ENCODE assay signal across 24 cellular contexts in the genomic region with DNA sequence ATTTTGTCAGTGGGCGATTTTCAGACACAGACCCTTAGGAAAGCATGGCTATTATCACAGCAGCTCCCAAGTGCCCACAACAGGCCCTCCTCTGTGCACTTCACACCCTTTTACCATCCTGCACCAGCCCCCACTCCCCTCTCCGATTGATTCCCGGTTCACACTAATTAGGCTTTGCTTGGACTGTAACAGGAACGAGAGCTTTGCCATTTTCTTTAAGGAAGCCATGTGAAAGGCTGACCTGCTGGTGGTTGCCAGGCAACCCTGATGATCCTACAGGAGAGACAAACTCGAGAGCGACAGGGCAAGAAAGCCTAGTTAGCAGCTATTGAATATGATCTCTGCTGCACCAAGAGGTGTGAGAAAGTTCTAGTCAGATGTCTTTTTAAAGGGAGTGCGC. TPM values are rescaled to one million over a fixed set of nuclear protein-coding genes. Genes with fewer than 3 reads are reported as not detected.
DNase-seq lines count a peak whose midpoint lies in the region; ATAC-seq and TF ChIP-seq lines count a peak whose summit lies in the region.
"Had no signal": no experiment of that assay in that cellular context is flagged by ENCODE, and none has a peak within 500 bp of the region (broad histone marks: within the 10 kb centered on the region; RNA-seq: fewer than 3 reads in every experiment).

No MANE protein-coding gene starts in this region.

- H3K27ac ChIP-seq in GM23338 (ENCODE audit: low read depth) (no peak overlapping the region), left lung (no peak overlapping the region)
- H3K27ac ChIP-seq: prostate gland, upper lobe of right lung had no signal

- H3K79me2 ChIP-seq in GM23338 (replicated peaks; ENCODE audit: insufficient read depth) = no peaks in the 10 kb centered on the region

- H3K27ac Mint-ChIP-seq in GM23338 = no peak overlapping the region
- H3K27ac Mint-ChIP-seq: activated CD4-positive, alpha-beta T cell treated with anti-CD3 and anti-CD28 coated beads for 36 hours; activated naive CD4-positive, alpha-beta T cell treated with anti-CD3 and anti-CD28 coated beads, Interleukin-2, amount 10 ng/mL, durations not matched to agents 7 days and 5 days; activated T-cell treated with anti-CD3 and anti-CD28 coated beads, Interleukin-2, amount 50 U/mL, for 72 hours had no signal

- H3K36me3 Mint-ChIP-seq in GM23338 (ENCODE audit: low read depth) = no peaks in the 10 kb centered on the region
- H3K36me3 Mint-ChIP-seq: activated naive CD4-positive, alpha-beta T cell treated with anti-CD3 and anti-CD28 coated beads, Interleukin-2, amount 10 ng/mL, durations not matched to agents 7 days and 5 days; CD4-positive, alpha-beta memory T cell had no signal

- no peaks in the 10 kb centered on the region for H3K36me3 ChIP-seq in GM23338 (ENCODE audit: insufficient read depth)
- H3K36me3 ChIP-seq in left lung = no peaks in the 10 kb centered on the region
- H3K36me3 ChIP-seq: HAP-1, prostate gland, upper lobe of right lung had no signal

- no peak overlapping the region for H3K4me3 Mint-ChIP-seq in GM23338
- H3K4me3 Mint-ChIP-seq: activated CD4-positive, alpha-beta T cell treated with anti-CD3 and anti-CD28 coated beads for 36 hours; activated naive CD4-positive, alpha-beta T cell treated with anti-CD3 and anti-CD28 coated beads, Interleukin-2, amount 10 ng/mL, durations not matched to agents 7 days and 5 days; activated T-cell treated with anti-CD3 and anti-CD28 coated beads, Interleukin-2, amount 50 U/mL, for 72 hours; CD4-positive, alpha-beta memory T cell; naive thymus-derived CD8-positive, alpha-beta T cell; stimulated activated naive CD8-positive, alpha-beta T cell treated with anti-CD3 and anti-CD28 coated beads, Interleukin-15, amount 100 ng/mL, for 72 hours had no signal

- H3K4me3 ChIP-seq in GM23338 (no peak overlapping the region), left lung (no peak overlapping the region)
- H3K4me3 ChIP-seq: HAP-1, prostate gland, upper lobe of right lung had no signal

- no peaks in the 10 kb centered on the region for H3K9me2 ChIP-seq in GM23338 (ENCODE audit: insufficient read depth)

- no peaks in the 10 kb centered on the region for H3F3A ChIP-seq in GM23338 (replicated peaks; ENCODE audit: low read depth)

- DNase-seq in COLO668 (lab: John Stamatoyannopoulos, UW; ENCODE audit: unreplicated experiment) = peak; percentile 20
- DNase-seq in GM23338 (ENCODE audit: low spot score) = peak; percentile 12
- peak; percentile 10 for DNase-seq in NCI-H510A treated with DMSO at 0.1 percent for 48 hours (lab: John Stamatoyannopoulos, UW)
- peak; percentile 68 for DNase-seq in left kidney (ENCODE audit: low read depth, low spot score)
- DNase-seq in mesenteric fat pad (ENCODE audit: low spot score) = no peak
- DNase-seq in putamen (ENCODE audit: low spot score) = no peak
- no peak for DNase-seq in activated naive CD4-positive, alpha-beta T cell treated with anti-CD3 and anti-CD28 coated beads, Interleukin-2, amount 50 U/mL, for 16 hours
- no peak for DNase-seq in left lung
- DNase-seq: activated CD4-positive, alpha-beta T cell treated with anti-CD3 and anti-CD28 coated beads for 36 hours; activated naive CD4-positive, alpha-beta T cell treated with anti-CD3 and anti-CD28 coated beads, Interleukin-2, amount 10 ng/mL, durations not matched to agents 7 days and 5 days; activated T-cell treated with anti-CD3 and anti-CD28 coated beads, Interleukin-2, amount 50 U/mL, for 72 hours; aorta; CD4-positive, alpha-beta memory T cell; EL; hippocampal formation; KG1; kidney; MV-4-11; naive thymus-derived CD8-positive, alpha-beta T cell; stimulated activated CD4-positive, alpha-beta T cell treated with anti-CD3 and anti-CD28 coated beads, Interleukin-4, amount 100 ng/mL, for 1 hour; stimulated activated naive CD8-positive, alpha-beta T cell treated with anti-CD3 and anti-CD28 coated beads, Interleukin-15, amount 100 ng/mL, for 72 hours; upper lobe of right lung had no signal

- H3K4me2 ChIP-seq in GM23338 = no peak overlapping the region

- intact Hi-C loops in left lung (cut with DNase I) = no loop called here

- ATAC-seq in GM23338 = peak; percentile 26; the same call in 1 of the 3 replicates
- no peak for ATAC-seq in left lung
- ATAC-seq: activated CD4-positive, alpha-beta T cell treated with anti-CD3 and anti-CD28 coated beads for 36 hours; activated T-cell treated with anti-CD3 and anti-CD28 coated beads, Interleukin-2, amount 50 U/mL, for 72 hours; naive thymus-derived CD8-positive, alpha-beta T cell; stimulated activated naive CD8-positive, alpha-beta T cell treated with anti-CD3 and anti-CD28 coated beads, Interleukin-15, amount 100 ng/mL, for 72 hours; upper lobe of right lung had no signal

- H4K20me1 ChIP-seq in GM23338 (replicated peaks; ENCODE audit: insufficient read depth) = no peaks in the 10 kb centered on the region

- no peaks in the 10 kb centered on the region for H3K9me3 Mint-ChIP-seq in GM23338
- H3K9me3 Mint-ChIP-seq: activated naive CD4-positive, alpha-beta T cell treated with anti-CD3 and anti-CD28 coated beads, Interleukin-2, amount 10 ng/mL, durations not matched to agents 7 days and 5 days; activated T-cell treated with anti-CD3 and anti-CD28 coated beads, Interleukin-2, amount 50 U/mL, for 72 hours; naive thymus-derived CD8-positive, alpha-beta T cell; stimulated activated naive CD8-positive, alpha-beta T cell treated with anti-CD3 and anti-CD28 coated beads, Interleukin-15, amount 100 ng/mL, for 72 hours had no signal

- H3K27me3 Mint-ChIP-seq in GM23338 (ENCODE audit: insufficient read depth, low read depth, poor library complexity) = peaks cover 2% of the 10 kb centered on the region
- H3K27me3 Mint-ChIP-seq: stimulated activated naive CD8-positive, alpha-beta T cell treated with anti-CD3 and anti-CD28 coated beads, Interleukin-15, amount 100 ng/mL, for 72 hours had no signal

- H3K4me1 Mint-ChIP-seq in GM23338 = peaks cover 7% of the 10 kb centered on the region; the same call in 2 of the 3 replicates
- H3K4me1 Mint-ChIP-seq: activated CD4-positive, alpha-beta T cell treated with anti-CD3 and anti-CD28 coated beads for 36 hours; activated naive CD4-positive, alpha-beta T cell treated with anti-CD3 and anti-CD28 coated beads, Interleukin-2, amount 10 ng/mL, durations not matched to agents 7 days and 5 days; CD4-positive, alpha-beta memory T cell; stimulated activated naive CD8-positive, alpha-beta T cell treated with anti-CD3 and anti-CD28 coated beads, Interleukin-15, amount 100 ng/mL, for 72 hours had no signal

- H2AFZ ChIP-seq in GM23338 = peak overlapping the region; percentile 43

- no peak for TF ChIP-seq CTCF in GM23338 (conservative IDR thresholded peaks at IDR 0.05; ENCODE audit: low read depth in 2 of 2)
- no peak for TF ChIP-seq CTCF in left lung (IDR thresholded peaks at IDR 0.05)

- no peaks in the 10 kb centered on the region for H3K9me3 ChIP-seq in left lung
- H3K9me3 ChIP-seq: HAP-1, prostate gland, upper lobe of right lung had no signal

- no peaks in the 10 kb centered on the region for H3K4me1 ChIP-seq in GM23338 (ENCODE audit: insufficient read depth)
- no peaks in the 10 kb centered on the region for H3K4me1 ChIP-seq in left lung
- H3K4me1 ChIP-seq: HAP-1, prostate gland, upper lobe of right lung had no signal

- H3K27me3 ChIP-seq in GM23338 (ENCODE audit: insufficient read depth) (no peaks in the 10 kb centered on the region), left lung (no peaks in the 10 kb centered on the region)
- H3K27me3 ChIP-seq: upper lobe of right lung had no signal

TF ChIP-seq in GM23338, 12 proteins besides CTCF, POLR2A, EP300 and RAD21 (continues in another document):
- TF ChIP-seq, protein P1, sequence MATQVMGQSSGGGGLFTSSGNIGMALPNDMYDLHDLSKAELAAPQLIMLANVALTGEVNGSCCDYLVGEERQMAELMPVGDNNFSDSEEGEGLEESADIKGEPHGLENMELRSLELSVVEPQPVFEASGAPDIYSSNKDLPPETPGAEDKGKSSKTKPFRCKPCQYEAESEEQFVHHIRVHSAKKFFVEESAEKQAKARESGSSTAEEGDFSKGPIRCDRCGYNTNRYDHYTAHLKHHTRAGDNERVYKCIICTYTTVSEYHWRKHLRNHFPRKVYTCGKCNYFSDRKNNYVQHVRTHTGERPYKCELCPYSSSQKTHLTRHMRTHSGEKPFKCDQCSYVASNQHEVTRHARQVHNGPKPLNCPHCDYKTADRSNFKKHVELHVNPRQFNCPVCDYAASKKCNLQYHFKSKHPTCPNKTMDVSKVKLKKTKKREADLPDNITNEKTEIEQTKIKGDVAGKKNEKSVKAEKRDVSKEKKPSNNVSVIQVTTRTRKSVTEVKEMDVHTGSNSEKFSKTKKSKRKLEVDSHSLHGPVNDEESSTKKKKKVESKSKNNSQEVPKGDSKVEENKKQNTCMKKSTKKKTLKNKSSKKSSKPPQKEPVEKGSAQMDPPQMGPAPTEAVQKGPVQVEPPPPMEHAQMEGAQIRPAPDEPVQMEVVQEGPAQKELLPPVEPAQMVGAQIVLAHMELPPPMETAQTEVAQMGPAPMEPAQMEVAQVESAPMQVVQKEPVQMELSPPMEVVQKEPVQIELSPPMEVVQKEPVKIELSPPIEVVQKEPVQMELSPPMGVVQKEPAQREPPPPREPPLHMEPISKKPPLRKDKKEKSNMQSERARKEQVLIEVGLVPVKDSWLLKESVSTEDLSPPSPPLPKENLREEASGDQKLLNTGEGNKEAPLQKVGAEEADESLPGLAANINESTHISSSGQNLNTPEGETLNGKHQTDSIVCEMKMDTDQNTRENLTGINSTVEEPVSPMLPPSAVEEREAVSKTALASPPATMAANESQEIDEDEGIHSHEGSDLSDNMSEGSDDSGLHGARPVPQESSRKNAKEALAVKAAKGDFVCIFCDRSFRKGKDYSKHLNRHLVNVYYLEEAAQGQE (IDR thresholded peaks at IDR 0.05; ENCODE audit: unreplicated experiment) = no peak
- TF ChIP-seq POLR2AphosphoS5 (IDR thresholded peaks at IDR 0.05; ENCODE audit: low read depth) (no peak), EZH2phosphoT487 (IDR thresholded peaks at IDR 0.05; ENCODE audit: unreplicated experiment) (no peak), ZNF331 (CRISPR knock-in tag; IDR thresholded peaks at IDR 0.05; ENCODE audit: low read depth) (no peak), STAT1 (IDR thresholded peaks at IDR 0.05; ENCODE audit: unreplicated experiment) (no peak), ZNF114 (CRISPR knock-in tag; IDR thresholded peaks at IDR 0.05) (no peak), CREB1 (CRISPR knock-in tag; IDR thresholded peaks at IDR 0.05; ENCODE audit: low read depth) (no peak)

RNA-seq across cellular contexts. Expression of gene DET1, which starts 28.2 kb away (rescaled TPM):
- total RNA-seq in GM23338 (2014; rRNA removed; shearing (Covaris generic)) = 6.6 and 8.6 TPM in 2 replicates
- polyA plus RNA-seq in GM23338 (2016; fragmentation: Nextera tagmentation; extraction: Ambion mirVana) = 4.2 and 5.5 TPM in 2 replicates
- total RNA-seq in mesenteric fat pad (6.0 TPM), left lung (1 to 10 TPM; 4.0 to 4.2 TPM)

RNA-seq across cellular contexts. Expression of gene AEN, which starts 46.5 kb away (rescaled TPM):
- total RNA-seq in GM23338 (2014; rRNA removed; shearing (Covaris generic)) = 218 and 220 TPM in 2 replicates
- 76.6 and 82.3 TPM in 2 replicates for polyA plus RNA-seq in GM23338 (2016; fragmentation: Nextera tagmentation; extraction: Ambion mirVana)
- 23.3 TPM for total RNA-seq in mesenteric fat pad
- 10 to 100 TPM; 18.8 to 20.7 TPM for total RNA-seq in left lung

Comparison
In these comparisons a context has a peak if more than half of its experiments do, and no peak if none do; other contexts are left out.
1. DNase-seq: peak in COLO668 (single experiment), GM23338 (single experiment), NCI-H510A treated with DMSO at 0.1 percent for 48 hours (single experiment) and left kidney (single experiment); none in mesenteric fat pad (single experiment), putamen (single experiment), activated naive CD4-positive, alpha-beta T cell treated with anti-CD3 and anti-CD28 coated beads, Interleukin-2, amount 50 U/mL, for 16 hours (single experiment) and left lung (0 of 2).